Comparison of ENCODE assay signal across 8 cellular contexts in genomic region chr1:179082308-179083030, GRCh38. TPM values are rescaled to one million over a fixed set of nuclear protein-coding genes. Genes with fewer than 3 reads are reported as not detected.
A peak's percentile ranks its signal among the peaks of the same experiment; 100 is the strongest.
DNase-seq lines count a peak whose midpoint lies in the region; ATAC-seq and TF ChIP-seq lines count a peak whose summit lies in the region.

No MANE protein-coding gene starts in this region.

- H3K4me1 Mint-ChIP-seq in activated T-helper 2 cell treated with anti-CD3 and anti-CD28 coated beads, Interferon-gamma antibody, Interleukin-2, Interleukin-4, amounts not matched to agents 10 μg/mL and 5 μg/mL and 100 μg/mL, durations not matched to agents 14 hours and 24 hours and 36 hours (ENCODE audit: low read depth), result peaks cover 20% of the 10 kb centered on the region

- H2AFZ ChIP-seq in ACC112 (ENCODE audit: low read length, unreplicated experiment) (peak overlapping the region; percentile 86), OCI-LY1 (ENCODE audit: low read length) (no peak overlapping the region)

- 0 to 1% (median 1%) methylated on average over 28 to 54 of the region's 54 CpGs for WGBS in ovary, 3 donors

- H3K9me3 Mint-ChIP-seq in activated T-helper 2 cell treated with anti-CD3 and anti-CD28 coated beads, Interferon-gamma antibody, Interleukin-2, Interleukin-4, amounts not matched to agents 10 μg/mL and 5 μg/mL and 100 μg/mL, durations not matched to agents 14 hours and 24 hours and 36 hours, result no peaks in the 10 kb centered on the region

- H3K36me3 Mint-ChIP-seq in activated T-helper 2 cell treated with anti-CD3 and anti-CD28 coated beads, Interferon-gamma antibody, Interleukin-2, Interleukin-4, amounts not matched to agents 10 μg/mL and 5 μg/mL and 100 μg/mL, durations not matched to agents 14 hours and 24 hours and 36 hours (ENCODE audit: low read depth), result peaks cover 14% of the 10 kb centered on the region

- H3K27me3 ChIP-seq in ACC112 (ENCODE audit: insufficient read depth, low read length) (no peaks in the 10 kb centered on the region), OCI-LY1 (ENCODE audit: insufficient read depth, low read length) (no peaks in the 10 kb centered on the region), ovary (no peaks in the 10 kb centered on the region)

- TF ChIP-seq CTCF in OCI-LY1 (IDR thresholded peaks at IDR 0.05; ENCODE audit: low read length) (no peak), ovary (IDR thresholded peaks at IDR 0.05) (peak in 1 of 3 donors; percentile 16)

- TF ChIP-seq POLR2A in ovary (IDR thresholded peaks at IDR 0.05), result no peak

- H3K4me2 ChIP-seq in OCI-LY1 (ENCODE audit: low read length), result peak overlapping the region; percentile 91

- H3K9me2 ChIP-seq in OCI-LY1 (ENCODE audit: low read depth, low read length), result no peaks in the 10 kb centered on the region

- H3K4me3 ChIP-seq in ACC112 (ENCODE audit: low read depth, low read length) (peak overlapping the region; percentile 88), OCI-LY1 (ENCODE audit: low read depth, low read length, poor library complexity, severe bottlenecking) (peak overlapping the region; percentile 79), ovary (peak overlapping the region; percentile 95)

- DNase-seq in activated T-helper 2 cell treated with anti-CD3 and anti-CD28 coated beads, Interferon-gamma antibody, Interleukin-2, Interleukin-4, amounts not matched to agents 10 μg/mL and 5 μg/mL and 100 μg/mL, durations not matched to agents 14 hours and 24 hours and 36 hours (ENCODE audit: low spot score), result peak; percentile 14
- DNase-seq in globus pallidus (ENCODE audit: low spot score) (peak; percentile 18), ovary (peak in 2 of 5 donors; percentile 47 to 61), SKM-1 (lab: John Stamatoyannopoulos, UW; ENCODE audit: unreplicated experiment) (no peak)

- H3K9me3 ChIP-seq in OCI-LY1 (ENCODE audit: low read length) (no peaks in the 10 kb centered on the region), ovary (no peaks in the 10 kb centered on the region)

- H3K79me2 ChIP-seq in ACC112 (ENCODE audit: control insufficient read depth, insufficient read depth, low read length, unreplicated experiment) (peaks cover 24% of the 10 kb centered on the region), OCI-LY1 (ENCODE audit: insufficient read depth, low read length) (peaks cover 9% of the 10 kb centered on the region; the same call in 1 of the 2 replicates)

- ATAC-seq in GM18508 (IDR thresholded peaks at IDR 0.05; ENCODE audit: insufficient read depth, unreplicated experiment), result peak; percentile 2
- peak; percentile 7 for ATAC-seq in HG02981 (IDR thresholded peaks at IDR 0.05; ENCODE audit: unreplicated experiment)

- intact Hi-C loops in activated T-helper 2 cell treated with anti-CD3 and anti-CD28 coated beads, Interferon-gamma antibody, Interleukin-2, Interleukin-4, amounts not matched to agents 10 μg/mL and 5 μg/mL and 100 μg/mL, durations not matched to agents 14 hours and 24 hours and 36 hours (cut with micrococcal nuclease), result loop anchor here (1.0 to 5.0 kb wide), 3 partner anchors 60 to 283 kb away; partner anchors contain the start of genes AXDND1 and SOAT1
- intact Hi-C loops in ovary (cut with DNase I), result loop anchor here in 2 of 4 donors (5.0 to 10.0 kb wide), 2 partner anchors 282 to 285 kb away; partner anchors contain the start of gene AXDND1 (in 2 of the 2)

- H4K20me1 ChIP-seq in OCI-LY1 (ENCODE audit: insufficient read depth, low read length), result no peaks in the 10 kb centered on the region

- H3K27ac Mint-ChIP-seq in activated T-helper 2 cell treated with anti-CD3 and anti-CD28 coated beads, Interferon-gamma antibody, Interleukin-2, Interleukin-4, amounts not matched to agents 10 μg/mL and 5 μg/mL and 100 μg/mL, durations not matched to agents 14 hours and 24 hours and 36 hours, result peak overlapping the region; percentile 96

- H3K4me3 Mint-ChIP-seq in activated T-helper 2 cell treated with anti-CD3 and anti-CD28 coated beads, Interferon-gamma antibody, Interleukin-2, Interleukin-4, amounts not matched to agents 10 μg/mL and 5 μg/mL and 100 μg/mL, durations not matched to agents 14 hours and 24 hours and 36 hours (ENCODE audit: low read depth), result peak overlapping the region; percentile 97

- 0 out of 2 replicates have a peak, but pooled peaks cover 2% of the 10 kb centered on the region for H3F3A ChIP-seq in OCI-LY1 (ENCODE audit: insufficient read depth, low read length)

- H3K9ac ChIP-seq in OCI-LY1 (ENCODE audit: low read length), result peak overlapping the region; percentile 85

- no peaks in the 10 kb centered on the region for H3K27me3 Mint-ChIP-seq in activated T-helper 2 cell treated with anti-CD3 and anti-CD28 coated beads, Interferon-gamma antibody, Interleukin-2, Interleukin-4, amounts not matched to agents 10 μg/mL and 5 μg/mL and 100 μg/mL, durations not matched to agents 14 hours and 24 hours and 36 hours (ENCODE audit: low read depth)

- peak overlapping the region; percentile 55; the same call in 1 of the 2 replicates for H3K27ac ChIP-seq in ACC112 (ENCODE audit: low read depth, low read length)
- peak overlapping the region; percentile 94 for H3K27ac ChIP-seq in OCI-LY1 (ENCODE audit: low read depth, low read length, poor library complexity, severe bottlenecking)
- H3K27ac ChIP-seq in ovary, result peak overlapping the region; percentile 47 to 61

- TF ChIP-seq EP300 in ovary (IDR thresholded peaks at IDR 0.05), result no peak

- H3K36me3 ChIP-seq in ACC112 (ENCODE audit: insufficient read depth, low read length) (no peaks in the 10 kb centered on the region), OCI-LY1 (ENCODE audit: insufficient read depth, low read length) (peaks cover 29% of the 10 kb centered on the region), ovary (no peaks in the 10 kb centered on the region)

- peaks cover 17% of the 10 kb centered on the region for H3K4me1 ChIP-seq in ACC112 (ENCODE audit: control insufficient read depth, insufficient read depth, low read length, unreplicated experiment)
- H3K4me1 ChIP-seq in OCI-LY1 (ENCODE audit: insufficient read depth, low read length, severe bottlenecking), result peaks cover 38% of the 10 kb centered on the region
- peaks cover 4% of the 10 kb centered on the region for H3K4me1 ChIP-seq in ovary (ENCODE audit: insufficient read depth)

RNA-seq across cellular contexts. Expression of gene TOR3A, which starts 0.6 kb away (rescaled TPM):
- 34.1 and 35.3 TPM in 2 replicates for total RNA-seq in activated T-helper 2 cell treated with anti-CD3 and anti-CD28 coated beads, Interferon-gamma antibody, Interleukin-2, Interleukin-4, amounts not matched to agents 10 μg/mL and 5 μg/mL and 100 μg/mL, durations not matched to agents 14 hours and 24 hours and 36 hours
- 10 to 100 TPM; 19.2 to 55.0 (median 26.7) TPM for total RNA-seq in ovary
- polyA plus RNA-seq in ovary, result 10 to 100 TPM; 17.8 to 19.5 TPM

RNA-seq across cellular contexts. Expression of gene FAM20B, which starts 56.8 kb away (rescaled TPM):
- total RNA-seq in activated T-helper 2 cell treated with anti-CD3 and anti-CD28 coated beads, Interferon-gamma antibody, Interleukin-2, Interleukin-4, amounts not matched to agents 10 μg/mL and 5 μg/mL and 100 μg/mL, durations not matched to agents 14 hours and 24 hours and 36 hours, result 38.1 and 39.7 TPM in 2 replicates
- 10 to 100 TPM; 22.5 to 62.0 (median 49.1) TPM for total RNA-seq in ovary
- polyA plus RNA-seq in ovary, result 10 to 100 TPM; 19.0 to 50.1 TPM
